In genomic region chr20:44572551-44573500, GRCh38 we compare ENCODE assay signal across 8 cellular contexts.
A peak's percentile ranks its signal among the peaks of the same experiment; 100 is the strongest.
DNase-seq lines count a peak whose midpoint lies in the region; ATAC-seq and TF ChIP-seq lines count a peak whose summit lies in the region.

No MANE protein-coding gene starts in this region.

- peaks cover 4 to 39% (median 28%) of the 10 kb centered on the region in 5 donors for H3K4me1 ChIP-seq in subcutaneous abdominal adipose tissue (ENCODE audit: control insufficient read depth in 5 of 5, insufficient read depth in 5 of 5, low read length in 5 of 5)

- peak overlapping the region; percentile 93 for H3K27ac ChIP-seq in subcutaneous abdominal adipose tissue (ENCODE audit: low read depth, low read length)

- no peaks in the 10 kb centered on the region for H3K9me3 ChIP-seq in subcutaneous abdominal adipose tissue (ENCODE audit: control insufficient read depth in 5 of 5, low read length in 5 of 5)

- no peaks in the 10 kb centered on the region for H3K27me3 ChIP-seq in subcutaneous abdominal adipose tissue (ENCODE audit: control insufficient read depth in 5 of 5, insufficient read depth in 4 of 5, low read length in 5 of 5)

- no peak for TF ChIP-seq CTCF in astrocyte of the spinal cord (IDR thresholded peaks at IDR 0.05; ENCODE audit: low read depth, low read length)

- peak overlapping the region in 4 of 5 donors; percentile 11 to 62 (median 35) for H3K9ac ChIP-seq in subcutaneous abdominal adipose tissue (ENCODE audit: low read length in 5 of 5)

- in situ Hi-C loops in astrocyte of the spinal cord (cut with HindIII; ENCODE audit: low sequenced_read_pairs) = no loop called here

- ATAC-seq in HG03097 (IDR thresholded peaks at IDR 0.05; ENCODE audit: low FRiP score, unreplicated experiment) (no peak), GM19023 (IDR thresholded peaks at IDR 0.05; ENCODE audit: unreplicated experiment) (no peak)

- DNase-seq in HCEC 1CT (peak; percentile 97), astrocyte of the spinal cord (ENCODE audit: low read depth, low spot score) (peak; percentile 74), islet precursor cell (peak; percentile 53), SKM-1 (lab: John Stamatoyannopoulos, UW; ENCODE audit: unreplicated experiment) (no peak)
- no peak for DNase-seq in effector CD8-positive, alpha-beta T cell (lab: John Stamatoyannopoulos, UW)

- H3K4me3 ChIP-seq in astrocyte of the spinal cord (ENCODE audit: low read depth, low read length) = no peak overlapping the region
- peak overlapping the region in 2 of 5 donors; percentile 17 to 50 for H3K4me3 ChIP-seq in subcutaneous abdominal adipose tissue (ENCODE audit: low read depth in 1 of 5, low read length in 5 of 5)

- H3K36me3 ChIP-seq in subcutaneous abdominal adipose tissue (ENCODE audit: control insufficient read depth in 5 of 5, insufficient read depth in 5 of 5, low read length in 5 of 5) = no peaks in the 10 kb centered on the region

Comparison
In these comparisons a context has a peak if more than half of its experiments do, and no peak if none do; other contexts are left out.
1. DNase-seq: peak in HCEC 1CT (single experiment), astrocyte of the spinal cord (single experiment) and islet precursor cell (single experiment); none in SKM-1 (single experiment) and effector CD8-positive, alpha-beta T cell (single experiment).